ENCODE assay signal across 1 cellular context in genomic region chr11:47152953-47153950, GRCh38.
TF ChIP-seq lines count a peak whose summit lies in the region.

No MANE protein-coding gene starts in this region.

TF ChIP-seq in HepG2, 621 proteins besides CTCF, POLR2A, EP300 and RAD21 (continued from another document and continues in another):
- TF ChIP-seq FUBP1 (CRISPR knock-in tag; IDR thresholded peaks at IDR 0.05; ENCODE audit: borderline replicate concordance), result no peak
- TF ChIP-seq ZNF674 (CRISPR knock-in tag; IDR thresholded peaks at IDR 0.05; ENCODE audit: low read depth), result no peak
- TF ChIP-seq CREB1 (IDR thresholded peaks at IDR 0.05), result no peak
- TF ChIP-seq CREB1 (CRISPR knock-in tag; IDR thresholded peaks at IDR 0.05), result no peak
- no peak for TF ChIP-seq MEF2D (CRISPR knock-in tag; IDR thresholded peaks at IDR 0.05)
- TF ChIP-seq ZNF720 (CRISPR knock-in tag; IDR thresholded peaks at IDR 0.05), result no peak
- TF ChIP-seq SOX13 (IDR thresholded peaks at IDR 0.05), result no peak
- no peak for TF ChIP-seq SOX13 (CRISPR knock-in tag; conservative IDR thresholded peaks at IDR 0.05 in 1 of 2, IDR thresholded peaks at IDR 0.05 in 1 of 2)
- no peak for TF ChIP-seq ATRX (CRISPR knock-in tag; IDR thresholded peaks at IDR 0.05; ENCODE audit: borderline replicate concordance)
- TF ChIP-seq WIZ (CRISPR knock-in tag; IDR thresholded peaks at IDR 0.05), result no peak
- no peak for TF ChIP-seq MLXIP (CRISPR knock-in tag; IDR thresholded peaks at IDR 0.05; ENCODE audit: borderline replicate concordance)
- TF ChIP-seq KLF13 (CRISPR knock-in tag; IDR thresholded peaks at IDR 0.05), result no peak
- TF ChIP-seq DNMT3B (CRISPR knock-in tag; conservative IDR thresholded peaks at IDR 0.05), result no peak
- TF ChIP-seq, protein P1, sequence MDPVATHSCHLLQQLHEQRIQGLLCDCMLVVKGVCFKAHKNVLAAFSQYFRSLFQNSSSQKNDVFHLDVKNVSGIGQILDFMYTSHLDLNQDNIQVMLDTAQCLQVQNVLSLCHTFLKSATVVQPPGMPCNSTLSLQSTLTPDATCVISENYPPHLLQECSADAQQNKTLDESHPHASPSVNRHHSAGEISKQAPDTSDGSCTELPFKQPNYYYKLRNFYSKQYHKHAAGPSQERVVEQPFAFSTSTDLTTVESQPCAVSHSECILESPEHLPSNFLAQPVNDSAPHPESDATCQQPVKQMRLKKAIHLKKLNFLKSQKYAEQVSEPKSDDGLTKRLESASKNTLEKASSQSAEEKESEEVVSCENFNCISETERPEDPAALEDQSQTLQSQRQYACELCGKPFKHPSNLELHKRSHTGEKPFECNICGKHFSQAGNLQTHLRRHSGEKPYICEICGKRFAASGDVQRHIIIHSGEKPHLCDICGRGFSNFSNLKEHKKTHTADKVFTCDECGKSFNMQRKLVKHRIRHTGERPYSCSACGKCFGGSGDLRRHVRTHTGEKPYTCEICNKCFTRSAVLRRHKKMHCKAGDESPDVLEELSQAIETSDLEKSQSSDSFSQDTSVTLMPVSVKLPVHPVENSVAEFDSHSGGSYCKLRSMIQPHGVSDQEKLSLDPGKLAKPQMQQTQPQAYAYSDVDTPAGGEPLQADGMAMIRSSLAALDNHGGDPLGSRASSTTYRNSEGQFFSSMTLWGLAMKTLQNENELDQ (CRISPR knock-in tag; IDR thresholded peaks at IDR 0.05; ENCODE audit: borderline replicate concordance), result no peak
- no peak for TF ChIP-seq ZNF792 (CRISPR knock-in tag; IDR thresholded peaks at IDR 0.05)
- no peak for TF ChIP-seq ZNF841 (CRISPR knock-in tag; IDR thresholded peaks at IDR 0.05; ENCODE audit: borderline replicate concordance)
- TF ChIP-seq ASH2L (IDR thresholded peaks at IDR 0.05; ENCODE audit: insufficient read length, low read depth, low read length), result no peak
- TF ChIP-seq NFYC (CRISPR knock-in tag; IDR thresholded peaks at IDR 0.05), result no peak
- no peak for TF ChIP-seq GMEB1 (CRISPR knock-in tag; IDR thresholded peaks at IDR 0.05; ENCODE audit: borderline replicate concordance)
- TF ChIP-seq GPBP1L1 (CRISPR knock-in tag; IDR thresholded peaks at IDR 0.05), result no peak
- no peak for TF ChIP-seq CENPX (CRISPR knock-in tag; IDR thresholded peaks at IDR 0.05)
- no peak for TF ChIP-seq ZNF292 (CRISPR knock-in tag; IDR thresholded peaks at IDR 0.05; ENCODE audit: borderline replicate concordance, low read depth)
- no peak for TF ChIP-seq PCBP2 (optimal IDR thresholded peaks at IDR 0.05; ENCODE audit: low read depth, low read length, poor library complexity, severe bottlenecking)
- TF ChIP-seq ZNF629 (CRISPR knock-in tag; conservative IDR thresholded peaks at IDR 0.05), result no peak
- no peak for TF ChIP-seq NCOA1 (CRISPR knock-in tag; IDR thresholded peaks at IDR 0.05)
- no peak for TF ChIP-seq ZNF251 (CRISPR knock-in tag; IDR thresholded peaks at IDR 0.05)
- TF ChIP-seq HNF4A (CRISPR knock-in tag; IDR thresholded peaks at IDR 0.05), result peak; percentile 55
- TF ChIP-seq REPIN1 (CRISPR knock-in tag; IDR thresholded peaks at IDR 0.05; ENCODE audit: borderline replicate concordance, low read depth), result peak; percentile 68; the same call in 1 of the 2 replicates
- TF ChIP-seq RAD51 (IDR thresholded peaks at IDR 0.05; ENCODE audit: borderline replicate concordance), result no peak
- TF ChIP-seq ZNF616 (CRISPR knock-in tag; IDR thresholded peaks at IDR 0.05; ENCODE audit: low read depth), result no peak
- TF ChIP-seq SATB2 (CRISPR knock-in tag; IDR thresholded peaks at IDR 0.05), result no peak
- TF ChIP-seq NFIC (IDR thresholded peaks at IDR 0.05; ENCODE audit: low read length), result no peak
- TF ChIP-seq THAP11 (CRISPR knock-in tag; IDR thresholded peaks at IDR 0.05), result no peak
- TF ChIP-seq ZNF34 (CRISPR knock-in tag; IDR thresholded peaks at IDR 0.05; ENCODE audit: borderline replicate concordance), result no peak
- TF ChIP-seq ZNF761 (CRISPR knock-in tag; conservative IDR thresholded peaks at IDR 0.05), result no peak
- TF ChIP-seq, protein P2, sequence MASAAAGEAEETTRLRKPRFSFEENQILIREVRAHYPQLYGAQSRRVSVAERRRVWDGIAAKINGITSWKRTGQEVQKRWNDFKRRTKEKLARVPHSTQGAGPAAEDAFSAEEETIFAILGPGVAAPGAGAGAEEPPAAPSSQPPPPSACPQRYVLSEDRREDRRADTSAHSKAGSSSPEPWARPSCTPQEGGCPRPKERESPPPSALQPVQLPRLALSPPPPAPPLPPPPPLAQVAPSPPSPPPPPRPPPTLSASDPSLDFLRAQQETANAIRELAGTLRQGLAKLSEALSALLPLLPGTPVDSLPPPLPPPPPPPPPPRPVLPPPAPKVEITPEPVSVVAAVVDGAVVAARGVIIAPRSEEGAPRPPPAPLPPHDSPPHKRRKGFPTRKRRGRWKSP (CRISPR knock-in tag; IDR thresholded peaks at IDR 0.05), result no peak
- TF ChIP-seq CENPT (CRISPR knock-in tag; IDR thresholded peaks at IDR 0.05; ENCODE audit: low read depth), result no peak
- TF ChIP-seq ISX (CRISPR knock-in tag; conservative IDR thresholded peaks at IDR 0.05), result no peak
- TF ChIP-seq ZFAT (CRISPR knock-in tag; conservative IDR thresholded peaks at IDR 0.05), result no peak
- TF ChIP-seq ZNF276 (CRISPR knock-in tag; IDR thresholded peaks at IDR 0.05; ENCODE audit: low read depth), result no peak
- no peak for TF ChIP-seq ZNF749 (CRISPR knock-in tag; IDR thresholded peaks at IDR 0.05; ENCODE audit: borderline replicate concordance)
- TF ChIP-seq PBX3 (CRISPR knock-in tag; IDR thresholded peaks at IDR 0.05; ENCODE audit: borderline replicate concordance), result no peak
- no peak for TF ChIP-seq RBM22 (optimal IDR thresholded peaks at IDR 0.05; ENCODE audit: low read length)
- no peak for TF ChIP-seq ZSCAN30 (CRISPR knock-in tag; IDR thresholded peaks at IDR 0.05)
- TF ChIP-seq, protein P3, sequence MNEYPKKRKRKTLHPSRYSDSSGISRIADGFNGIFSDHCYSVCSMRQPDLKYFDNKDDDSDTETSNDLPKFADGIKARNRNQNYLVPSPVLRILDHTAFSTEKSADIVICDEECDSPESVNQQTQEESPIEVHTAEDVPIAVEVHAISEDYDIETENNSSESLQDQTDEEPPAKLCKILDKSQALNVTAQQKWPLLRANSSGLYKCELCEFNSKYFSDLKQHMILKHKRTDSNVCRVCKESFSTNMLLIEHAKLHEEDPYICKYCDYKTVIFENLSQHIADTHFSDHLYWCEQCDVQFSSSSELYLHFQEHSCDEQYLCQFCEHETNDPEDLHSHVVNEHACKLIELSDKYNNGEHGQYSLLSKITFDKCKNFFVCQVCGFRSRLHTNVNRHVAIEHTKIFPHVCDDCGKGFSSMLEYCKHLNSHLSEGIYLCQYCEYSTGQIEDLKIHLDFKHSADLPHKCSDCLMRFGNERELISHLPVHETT (CRISPR knock-in tag; conservative IDR thresholded peaks at IDR 0.05), result no peak
- no peak for TF ChIP-seq SPEN (CRISPR knock-in tag; IDR thresholded peaks at IDR 0.05; ENCODE audit: low read depth)
- TF ChIP-seq, protein P4, sequence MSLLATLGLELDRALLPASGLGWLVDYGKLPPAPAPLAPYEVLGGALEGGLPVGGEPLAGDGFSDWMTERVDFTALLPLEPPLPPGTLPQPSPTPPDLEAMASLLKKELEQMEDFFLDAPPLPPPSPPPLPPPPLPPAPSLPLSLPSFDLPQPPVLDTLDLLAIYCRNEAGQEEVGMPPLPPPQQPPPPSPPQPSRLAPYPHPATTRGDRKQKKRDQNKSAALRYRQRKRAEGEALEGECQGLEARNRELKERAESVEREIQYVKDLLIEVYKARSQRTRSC (CRISPR knock-in tag; IDR thresholded peaks at IDR 0.05; ENCODE audit: low read depth), result no peak
- TF ChIP-seq RXRA (CRISPR knock-in tag; IDR thresholded peaks at IDR 0.05), result no peak
- TF ChIP-seq ZNF383 (CRISPR knock-in tag; IDR thresholded peaks at IDR 0.05; ENCODE audit: borderline replicate concordance), result no peak
- TF ChIP-seq HNRNPL (IDR thresholded peaks at IDR 0.05; ENCODE audit: low read depth, low read length), result no peak
- 0 out of 2 replicates have a peak, but pooled peaks have one; percentile 17 for TF ChIP-seq GATAD2A (CRISPR knock-in tag; IDR thresholded peaks at IDR 0.05)
- no peak for TF ChIP-seq ZNF557 (CRISPR knock-in tag; IDR thresholded peaks at IDR 0.05)
- TF ChIP-seq GRHL1 (CRISPR knock-in tag; conservative IDR thresholded peaks at IDR 0.05), result no peak
